27 cellular contexts compared by ENCODE assay signal in the genomic region with DNA sequence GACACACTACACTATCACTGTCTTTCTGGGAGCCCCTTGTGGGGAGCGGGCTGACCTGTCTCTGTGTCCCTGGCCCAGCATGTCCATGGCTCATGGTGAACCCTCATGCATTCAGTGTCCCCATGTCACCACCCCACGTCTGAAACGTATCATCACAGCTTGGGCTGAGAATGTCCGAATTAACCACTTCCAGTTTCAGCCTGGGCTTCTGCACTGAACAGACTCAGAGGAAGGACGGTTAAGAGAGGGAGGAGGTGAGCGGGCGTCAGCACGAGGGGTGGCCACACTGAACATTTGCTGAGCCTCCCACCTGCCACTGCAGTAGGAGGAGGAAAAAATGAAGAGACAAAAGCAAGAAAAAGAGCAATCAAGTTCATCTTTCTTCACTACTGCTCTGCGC. TPM values are rescaled to one million over a fixed set of nuclear protein-coding genes. Genes with fewer than 3 reads are reported as not detected.
DNase-seq lines count a peak whose midpoint lies in the region; ATAC-seq, FAIRE-seq and TF ChIP-seq lines count a peak whose summit lies in the region.
"Had no signal": no experiment of that assay in that cellular context is flagged by ENCODE, and none has a peak within 500 bp of the region (broad histone marks: within the 10 kb centered on the region; RNA-seq: fewer than 3 reads in every experiment).

No MANE protein-coding gene starts in this region.

- H3K9me3 Mint-ChIP-seq in stimulated activated memory B cell treated with anti-CD40 and anti-IgM and Interleukin-4, amounts not matched to agents 10 μg/mL and 1 μg/mL and 100 μg/mL, for 72 hours = peaks cover 17% of the 10 kb centered on the region
- H3K9me3 Mint-ChIP-seq: activated T-helper 2 cell treated with anti-CD3 and anti-CD28 coated beads, Interferon-gamma antibody, Interleukin-2, Interleukin-4, amounts not matched to agents 10 μg/mL and 5 μg/mL and 100 μg/mL, durations not matched to agents 14 hours and 24 hours and 36 hours had no signal

- ATAC-seq in HepG2 = no peak
- ATAC-seq in right lobe of liver = no peak
- ATAC-seq in GM12878 = peak; percentile 79
- ATAC-seq in stimulated activated memory B cell treated with anti-CD40 and anti-IgM and Interleukin-4, amounts not matched to agents 10 μg/mL and 1 μg/mL and 100 μg/mL, for 72 hours = peak; percentile 56
- ATAC-seq: activated CD8-positive, alpha-beta memory T cell treated with anti-CD3 and anti-CD28 coated beads, Interleukin-2, amount 10 ng/mL, durations not matched to agents 7 days and 5 days; activated naive CD8-positive, alpha-beta T cell treated with anti-CD3 and anti-CD28 coated beads, Interleukin-2, amount 50 U/mL, for 24 hours; GM23338; naive thymus-derived CD8-positive, alpha-beta T cell had no signal

- no peaks in the 10 kb centered on the region for H3K9me2 ChIP-seq in MM.1S (replicated peaks; ENCODE audit: insufficient read depth, low read length)

- in situ Hi-C loops in HepG2 (cut with HindIII; ENCODE audit: extremely low pct_ligation_motif_present, low pct_unique_long_range_greater_than_20kb) = no loop called here
- in situ Hi-C loops in GM12878 (cut with MboI) = no loop called here

- H3K4me3 Mint-ChIP-seq in stimulated activated memory B cell treated with anti-CD40 and anti-IgM and Interleukin-4, amounts not matched to agents 10 μg/mL and 1 μg/mL and 100 μg/mL, for 72 hours = no peak overlapping the region
- H3K4me3 Mint-ChIP-seq: activated CD8-positive, alpha-beta memory T cell treated with anti-CD3 and anti-CD28 coated beads, Interleukin-2, amount 10 ng/mL, durations not matched to agents 7 days and 5 days; activated naive CD8-positive, alpha-beta T cell treated with anti-CD3 and anti-CD28 coated beads, Interleukin-2, amount 50 U/mL, for 24 hours; GM23338; memory B cell; naive thymus-derived CD8-positive, alpha-beta T cell had no signal

- no peak for FAIRE-seq in HepG2 (lab: Jason Lieb, UNC)
- no peak for FAIRE-seq in GM12878 (lab: Jason Lieb, UNC)
- FAIRE-seq: endothelial cell of umbilical vein, TTC549 had no signal

- WGBS in HepG2 (ENCODE audit: low lambda C conversion rate) = 43% methylated on average over 9 of the region's 9 CpGs
- 66% methylated on average over 8 of the region's 9 CpGs for WGBS in right lobe of liver (ENCODE audit: insufficient coverage, low coverage, low lambda C conversion rate, missing lambda C conversion rate)
- WGBS in GM12878 (ENCODE audit: insufficient coverage, insufficient replicate concordance, low lambda C conversion rate, missing lambda C conversion rate) = 22% methylated on average over 9 of the region's 9 CpGs

- H3K9me3 ChIP-seq in HepG2 (ENCODE audit: low read length) (no peaks in the 10 kb centered on the region), right lobe of liver (no peaks in the 10 kb centered on the region), MM.1S (replicated peaks; ENCODE audit: insufficient read depth, low read length) (no peaks in the 10 kb centered on the region), GM12878 (replicated peaks; ENCODE audit: control insufficient read depth, insufficient read depth, low read length) (no peaks in the 10 kb centered on the region; the same call in 2 of the 3 replicates)
- H3K9me3 ChIP-seq: BE2C had no signal

- CTCF ChIA-PET in HepG2 (lab: Yijun Ruan, JAX; ENCODE audit: low intra/inter-chr PET ratio, low total read pairs) = no interaction called here
- CTCF ChIA-PET in GM12878 (lab: Yijun Ruan, JAX) = no interaction called here

- H3K4me1 Mint-ChIP-seq in stimulated activated memory B cell treated with anti-CD40 and anti-IgM and Interleukin-4, amounts not matched to agents 10 μg/mL and 1 μg/mL and 100 μg/mL, for 72 hours = peaks cover 15% of the 10 kb centered on the region

- H3K79me2 ChIP-seq in HepG2 (ENCODE audit: insufficient read depth, low read length) = no peaks in the 10 kb centered on the region
- H3K79me2 ChIP-seq in MM.1S (ENCODE audit: low read length) = no peaks in the 10 kb centered on the region
- H3K79me2 ChIP-seq in GM12878 (ENCODE audit: control insufficient read depth, insufficient read depth, low read length) = no peaks in the 10 kb centered on the region

- H3K9ac ChIP-seq in HepG2 (ENCODE audit: insufficient read depth, low read depth, low read length) (no peak overlapping the region), MM.1S (ENCODE audit: low read length) (no peak overlapping the region), GM12878 (ENCODE audit: control insufficient read depth, insufficient read depth, low read length) (no peak overlapping the region)

- H4K20me1 ChIP-seq in HepG2 (ENCODE audit: insufficient read depth, low read length) = no peaks in the 10 kb centered on the region
- no peaks in the 10 kb centered on the region for H4K20me1 ChIP-seq in MM.1S (ENCODE audit: insufficient read depth, low read length)
- no peaks in the 10 kb centered on the region for H4K20me1 ChIP-seq in GM12878 (ENCODE audit: control insufficient read depth, insufficient read depth)

- 0 out of 2 replicates have a peak, but pooled peaks have one; percentile 5 for TF ChIP-seq CTCF in HepG2 (CRISPR knock-in tag; IDR thresholded peaks at IDR 0.05)
- no peak for TF ChIP-seq CTCF in right lobe of liver (IDR thresholded peaks at IDR 0.05)
- TF ChIP-seq CTCF in MM.1S (IDR thresholded peaks at IDR 0.05; ENCODE audit: low read length) = peak; percentile 42
- TF ChIP-seq CTCF in GM12878 (IDR thresholded peaks at IDR 0.05 in 2 of 3, conservative IDR thresholded peaks at IDR 0.05 in 1 of 3; ENCODE audit: control insufficient read depth in 2 of 3, extremely low read depth in 1 of 3, insufficient read depth in 1 of 3, low read depth in 3 of 3, low read length in 3 of 3) = peak in 1 of 3 experiments; percentile 25; a peak in 2 of 6 replicates

- H3K4me2 ChIP-seq in HepG2 (ENCODE audit: low read depth, low read length) (no peak overlapping the region), MM.1S (ENCODE audit: low read depth, low read length) (peak overlapping the region; percentile 8; the same call in 1 of the 2 replicates), GM12878 (ENCODE audit: control insufficient read depth, insufficient read depth) (no peak overlapping the region; the same call in 1 of the 2 replicates)
- H3K4me2 ChIP-seq: GM23338 had no signal

- peak overlapping the region; percentile 9 for H3K27ac Mint-ChIP-seq in stimulated activated memory B cell treated with anti-CD40 and anti-IgM and Interleukin-4, amounts not matched to agents 10 μg/mL and 1 μg/mL and 100 μg/mL, for 72 hours
- H3K27ac Mint-ChIP-seq: activated CD8-positive, alpha-beta memory T cell treated with anti-CD3 and anti-CD28 coated beads, Interleukin-2, amount 10 ng/mL, durations not matched to agents 7 days and 5 days; activated naive CD8-positive, alpha-beta T cell treated with anti-CD3 and anti-CD28 coated beads, Interleukin-2, amount 50 U/mL, for 24 hours; activated T-helper 2 cell treated with anti-CD3 and anti-CD28 coated beads, Interferon-gamma antibody, Interleukin-2, Interleukin-4, amounts not matched to agents 10 μg/mL and 5 μg/mL and 100 μg/mL, durations not matched to agents 14 hours and 24 hours and 36 hours; GM23338; memory B cell; naive thymus-derived CD8-positive, alpha-beta T cell had no signal

- H3K36me3 ChIP-seq in HepG2 (replicated peaks in 1 of 2; ENCODE audit: control insufficient read depth in 1 of 2, insufficient read depth in 2 of 2, low read length in 2 of 2) (no peaks in the 10 kb centered on the region), right lobe of liver (no peaks in the 10 kb centered on the region), MM.1S (replicated peaks; ENCODE audit: insufficient read depth, low read length) (no peaks in the 10 kb centered on the region), GM12878 (ENCODE audit: control insufficient read depth in 2 of 2, insufficient read depth in 2 of 2, low read length in 1 of 2) (no peaks in the 10 kb centered on the region)
- H3K36me3 ChIP-seq: BE2C, brain microvascular endothelial cell had no signal

- RAD21 ChIA-PET in GM12878 (lab: Charles Lee; ENCODE audit: unreplicated experiment) = interaction anchor here (0.7 kb wide), 1 partner anchor 693 kb away, joined by 3 read pairs; no protein-coding TSS in a partner anchor

- H3K27ac ChIP-seq in HepG2 (ENCODE audit: extremely low read length, insufficient read depth, low read length) (no peak overlapping the region), right lobe of liver (no peak overlapping the region), MM.1S (ENCODE audit: low read length) (no peak overlapping the region), GM12878 (ENCODE audit: control insufficient read depth, insufficient read depth) (no peak overlapping the region)
- H3K27ac ChIP-seq: brain microvascular endothelial cell had no signal

- H3K4me1 ChIP-seq in HepG2 (ENCODE audit: insufficient read depth, low read length) (peaks cover 17% of the 10 kb centered on the region), right lobe of liver (peaks cover 0 to 16% (median 8%) of the 10 kb centered on the region in 4 donors), MM.1S (ENCODE audit: low read length) (no peaks in the 10 kb centered on the region; the same call in 1 of the 2 replicates), GM12878 (ENCODE audit: control insufficient read depth, insufficient read depth, low read length) (peaks cover 6% of the 10 kb centered on the region; the same call in 1 of the 2 replicates)
- H3K4me1 ChIP-seq: BE2C had no signal

- H3K36me3 Mint-ChIP-seq in stimulated activated memory B cell treated with anti-CD40 and anti-IgM and Interleukin-4, amounts not matched to agents 10 μg/mL and 1 μg/mL and 100 μg/mL, for 72 hours = peaks cover 13% of the 10 kb centered on the region
- H3K36me3 Mint-ChIP-seq: activated CD8-positive, alpha-beta memory T cell treated with anti-CD3 and anti-CD28 coated beads, Interleukin-2, amount 10 ng/mL, durations not matched to agents 7 days and 5 days had no signal

- H3F3A ChIP-seq in MM.1S (ENCODE audit: insufficient read depth, low read length) = no peaks in the 10 kb centered on the region

- peaks cover 41% of the 10 kb centered on the region for H3K27me3 Mint-ChIP-seq in stimulated activated memory B cell treated with anti-CD40 and anti-IgM and Interleukin-4, amounts not matched to agents 10 μg/mL and 1 μg/mL and 100 μg/mL, for 72 hours

- TF ChIP-seq EP300 in HepG2 (IDR thresholded peaks at IDR 0.05; ENCODE audit: low read depth in 2 of 2, low read length in 2 of 2) (no peak), HepG2 (CRISPR knock-in tag; IDR thresholded peaks at IDR 0.05; ENCODE audit: borderline replicate concordance) (no peak), GM12878 (IDR thresholded peaks at IDR 0.05; ENCODE audit: borderline replicate concordance in 1 of 2, control insufficient read depth in 1 of 2, low read depth in 2 of 2, low read length in 2 of 2) (no peak)

- no peak for TF ChIP-seq POLR2A in HepG2 (IDR thresholded peaks at IDR 0.05; ENCODE audit: insufficient read depth in 1 of 2, low read depth in 2 of 2, low read length in 2 of 2)
- no peak for TF ChIP-seq POLR2A in right lobe of liver (IDR thresholded peaks at IDR 0.05)
- no peak for TF ChIP-seq POLR2A in GM12878 (IDR thresholded peaks at IDR 0.05; ENCODE audit: low read depth, low read length)

- POLR2A ChIA-PET in HepG2 (lab: Yijun Ruan, JAX) = no interaction called here
- POLR2A ChIA-PET in GM12878 (lab: Charles Lee) = no interaction called here

- no peak overlapping the region for H3K4me3 ChIP-seq in HepG2 (replicated peaks in 1 of 3; ENCODE audit: insufficient read depth in 1 of 3, low read depth in 2 of 3, low read length in 3 of 3)
- H3K4me3 ChIP-seq in right lobe of liver = no peak overlapping the region
- no peak overlapping the region for H3K4me3 ChIP-seq in MM.1S (ENCODE audit: low read length)
- H3K4me3 ChIP-seq in GM12878 = no peak overlapping the region
- H3K4me3 ChIP-seq: GM23338 had no signal

- intact Hi-C loops in HepG2 (cut with micrococcal nuclease; ENCODE audit: unreplicated experiment) = no loop called here
- intact Hi-C loops in right lobe of liver (cut with DNase I) = no loop called here
- intact Hi-C loops in GM12878 (cut with micrococcal nuclease; ENCODE audit: unreplicated experiment) = no loop called here

- BruUV-seq in HepG2 (replicated peaks; lab: Mats Ljungman, UMichigan) (no TSS peak), GM12878 (replicated peaks; lab: Mats Ljungman, UMichigan) (no TSS peak)

- no peak for TF ChIP-seq RAD21 in HepG2 (CRISPR knock-in tag; IDR thresholded peaks at IDR 0.05)
- peak; percentile 50 for TF ChIP-seq RAD21 in GM12878 (IDR thresholded peaks at IDR 0.05; ENCODE audit: insufficient read depth, low read depth, low read length)

- H3K27me3 ChIP-seq in HepG2 (ENCODE audit: control insufficient read depth in 1 of 2, insufficient read depth in 2 of 2, low read length in 2 of 2) (no peaks in the 10 kb centered on the region; a peak in 1 of 5 replicates), right lobe of liver (no peaks in the 10 kb centered on the region), MM.1S (replicated peaks; ENCODE audit: insufficient read depth, low read length) (peaks cover 4% of the 10 kb centered on the region; the same call in 1 of the 2 replicates), GM12878 (replicated peaks in 1 of 2; ENCODE audit: control insufficient read depth in 2 of 2, insufficient read depth in 2 of 2, low read length in 1 of 2) (0 out of 4 replicates have a peak, but pooled peaks cover 0 to 3% of the 10 kb centered on the region in 2 experiments)
- H3K27me3 ChIP-seq: BE2C, brain microvascular endothelial cell had no signal

- no peak overlapping the region for H2AFZ ChIP-seq in HepG2 (ENCODE audit: low read length)
- no peak overlapping the region for H2AFZ ChIP-seq in MM.1S (ENCODE audit: low read length)
- H2AFZ ChIP-seq in GM12878 (ENCODE audit: control insufficient read depth, low read depth, low read length) = peak overlapping the region; percentile 44
- H2AFZ ChIP-seq: GM23338 had no signal

- no peak for DNase-seq in HepG2 (ENCODE audit: low spot score)
- DNase-seq in right lobe of liver = no peak
- peak; percentile 53 for DNase-seq in MM.1S
- peak; percentile 30 for DNase-seq in GM12878 (ENCODE audit: low read depth, low spot score)
- DNase-seq in activated naive CD4-positive, alpha-beta T cell treated with Interleukin-2 at 50 U/mL for 16 hours = no peak
- DNase-seq in NCI-H2081 (lab: John Stamatoyannopoulos, UW) = no peak
- DNase-seq in T-helper 9 cell = no peak
- DNase-seq: 8988T; activated CD4-positive, alpha-beta T cell treated with anti-CD3 and anti-CD28 coated beads for 48 hours; activated CD8-positive, alpha-beta memory T cell treated with anti-CD3 and anti-CD28 coated beads, Interleukin-2, amount 10 ng/mL, durations not matched to agents 7 days and 5 days; activated naive CD8-positive, alpha-beta T cell treated with anti-CD3 and anti-CD28 coated beads, Interleukin-2, amount 50 U/mL, for 24 hours; BE2C; brain microvascular endothelial cell; hippocampal formation; naive thymus-derived CD8-positive, alpha-beta T cell; NCI-H187; NCI-H446; stimulated activated CD4-positive, alpha-beta T cell treated with anti-CD3 and anti-CD28 coated beads, Interleukin-2, amount 100 ng/mL, for 48 hours; SW 1271 had no signal

- SMC1A ChIA-PET in GM12878 (lab: Charles Lee; ENCODE audit: uncharacterized antibody, unreplicated experiment) = interaction anchor here (1.6 kb wide), 1 partner anchor 24 kb away, joined by 3 read pairs; no protein-coding TSS in a partner anchor

RNA-seq across cellular contexts. Expression of a gene that starts 30.5 kb away (rescaled TPM):
- 1.1 and 1.5 TPM in 2 replicates for total RNA-seq in HepG2 (2016; rRNA removed; fragmentation: Illumina TruSeq; extraction: Trizol)
- total RNA-seq in HepG2 (2016; cell fraction: cytosol; rRNA removed; fragmentation: Illumina TruSeq; extraction: Trizol; ENCODE audit: low read depth) = 0.30 and 0.35 TPM in 2 replicates
- 0.62 and 1.7 TPM in 2 replicates for total RNA-seq in HepG2 (2016; cell fraction: insoluble cytoplasmic fraction; rRNA removed; fragmentation: Illumina TruSeq; extraction: Trizol)
- total RNA-seq in HepG2 (2016; cell fraction: membrane; rRNA removed; fragmentation: Illumina TruSeq; extraction: Trizol) = 1.3 and 1.6 TPM in 2 replicates
- 2.9 and 3.0 TPM in 2 replicates for total RNA-seq in HepG2 (2016; cell fraction: nucleus; rRNA removed; fragmentation: Illumina TruSeq; extraction: Trizol)
- 2.3 and 4.0 TPM in 2 replicates for polyA plus RNA-seq in HepG2 (2011; rRNA removed)
- 1.5 and 2.5 TPM in 2 replicates for polyA plus RNA-seq in HepG2 (2011; cell fraction: cytosol; rRNA removed)
- 8.9 and 11.7 TPM in 2 replicates for polyA plus RNA-seq in HepG2 (2011; cell fraction: nucleus; rRNA removed)
- 5.0 and 8.8 TPM in 2 replicates for polyA plus RNA-seq in HepG2 (2012)
- 0.29 and 0.54 TPM in 2 replicates for polyA plus RNA-seq in HepG2 (2016; cell fraction: cytosol; fragmentation: Illumina TruSeq; extraction: Trizol; ENCODE audit: low read depth)
- 0.86 and 1.1 TPM in 2 replicates for polyA plus RNA-seq in HepG2 (2016; cell fraction: insoluble cytoplasmic fraction; fragmentation: Illumina TruSeq; extraction: Trizol; ENCODE audit: low read depth)
- polyA plus RNA-seq in HepG2 (2016; cell fraction: membrane; fragmentation: Illumina TruSeq; extraction: Trizol; ENCODE audit: low read depth) = 0.66 and 0.84 TPM in 2 replicates
- 2.6 and 4.2 TPM in 2 replicates for polyA plus RNA-seq in HepG2 (2016; cell fraction: nucleus; fragmentation: Illumina TruSeq; extraction: Trizol; ENCODE audit: insufficient read depth, low read depth)
- polyA minus RNA-seq in HepG2 (2011; rRNA and poly(A)+ RNA removed; ENCODE audit: low replicate concordance) = 5.2 TPM in 1 of 2 replicates, not detected in the other
- 1.8 and 4.1 TPM in 2 replicates for polyA minus RNA-seq in HepG2 (2011; cell fraction: cytosol; rRNA and poly(A)+ RNA removed)
- 9.0 and 11.7 TPM in 2 replicates for polyA minus RNA-seq in HepG2 (2011; cell fraction: nucleus; rRNA and poly(A)+ RNA removed)
- total RNA-seq in right lobe of liver = 10 to 100 TPM; 25.9 to 45.1 (median 35.1) TPM
- not detected in 2 replicates for total RNA-seq in GM12878 (2013; cell fraction: nucleolus; rRNA removed)
- not detected in 2 replicates for total RNA-seq in GM12878 (2014; rRNA removed)
- total RNA-seq in GM12878 (2014; rRNA removed; fragmentation: Illumina TruSeq; extraction: Trizol) = not detected in 2 replicates
- total RNA-seq in GM12878 (2021) = not detected in 2 replicates
- polyA plus RNA-seq in GM12878 (2011; ENCODE audit: low read depth) = not detected
- not detected in 2 replicates for polyA plus RNA-seq in GM12878 (2011; rRNA removed)
- not detected in 2 replicates for polyA plus RNA-seq in GM12878 (2011; cell fraction: cytosol; rRNA removed)
- polyA plus RNA-seq in GM12878 (2011; cell fraction: nucleus; rRNA removed) = 0.03 TPM in 1 of 2 replicates, not detected in the other
- 0.04 TPM in 1 of 2 replicates, not detected in the other for polyA plus RNA-seq in GM12878 (2012)
- not detected in 2 replicates for polyA plus RNA-seq in GM12878 (2014; fragmentation: Illumina TruSeq; extraction: Trizol)
- not detected for polyA plus RNA-seq in GM12878 (2014; fragmentation: Nextera tagmentation; extraction: Ambion mirVana)
- not detected in 2 replicates for polyA plus RNA-seq in GM12878 (2014; rRNA removed)
- under 1 TPM in 1 of 2 experiments, not detected in 1; 0.04 TPM for polyA plus RNA-seq in GM12878 (2016; fragmentation: Nextera tagmentation; extraction: Ambion mirVana)
- not detected in 2 replicates for polyA minus RNA-seq in GM12878 (2011; rRNA and poly(A)+ RNA removed)
- not detected in 2 replicates for polyA minus RNA-seq in GM12878 (2011; cell fraction: cytosol; rRNA and poly(A)+ RNA removed)
- not detected in 2 replicates for polyA minus RNA-seq in GM12878 (2011; cell fraction: nucleus; rRNA and poly(A)+ RNA removed)
- total RNA-seq: activated CD8-positive, alpha-beta memory T cell treated with anti-CD3 and anti-CD28 coated beads, Interleukin-2, amount 10 ng/mL, durations not matched to agents 7 days and 5 days; activated T-helper 2 cell treated with anti-CD3 and anti-CD28 coated beads, Interferon-gamma antibody, Interleukin-2, Interleukin-4, amounts not matched to agents 10 μg/mL and 5 μg/mL and 100 μg/mL, durations not matched to agents 14 hours and 24 hours and 36 hours; endothelial cell of umbilical vein; kidney epithelial cell; MCF 10A; naive thymus-derived CD8-positive, alpha-beta T cell had no signal
- polyA plus RNA-seq: endothelial cell of umbilical vein; naive thymus-derived CD8-positive, alpha-beta T cell had no signal

Comparison
In these comparisons a context has a peak if more than half of its experiments do, and no peak if none do; other contexts are left out.
1. CTCF ChIP-seq: peak in HepG2 (single experiment) and MM.1S (single experiment); none in right lobe of liver (0 of 4).
2. RNA of a gene that starts 30.5 kb away (total RNA-seq): 25.9 to 45.1 TPM in right lobe of liver; 0.30 to 3.0 TPM in HepG2 and not detected in GM12878; every median in the first group is over 4 times any median in the second.
3. ATAC-seq: peak in GM12878 (single experiment) and stimulated activated memory B cell treated with anti-CD40 and anti-IgM and Interleukin-4, amounts not matched to agents 10 μg/mL and 1 μg/mL and 100 μg/mL, for 72 hours (single experiment); none in HepG2 (single experiment) and right lobe of liver (0 of 4).
4. DNase-seq: peak in MM.1S (single experiment) and GM12878 (single experiment); none in HepG2 (single experiment), right lobe of liver (0 of 3), activated naive CD4-positive, alpha-beta T cell treated with Interleukin-2 at 50 U/mL for 16 hours (single experiment), NCI-H2081 (0 of 2) and T-helper 9 cell (single experiment).